Comparison of ENCODE assay signal across 11 cellular contexts in genomic region chr3:37071921-37072320, GRCh38.
"Had no signal": no experiment of that assay in that cellular context is flagged by ENCODE, and none has a peak within 500 bp of the region (broad histone marks: within the 10 kb centered on the region; RNA-seq: fewer than 3 reads in every experiment).

No MANE protein-coding gene starts in this region.

- ATAC-seq: activated T-helper 17 cell treated with anti-CD3 and anti-CD28 coated beads, Interleukin-2, amount 50 U/mL, for 72 hours; right lobe of liver; stimulated activated naive CD8-positive, alpha-beta T cell treated with anti-CD3 and anti-CD28 coated beads, Interleukin-15, Interleukin-2, amounts not matched to agents 100 U/mL and 50 U/mL, for 24 hours had no signal

- H3K27ac ChIP-seq: cardiac muscle cell, right lobe of liver had no signal

- H3K4me3 Mint-ChIP-seq: activated naive CD4-positive, alpha-beta T cell treated with anti-CD3 and anti-CD28 coated beads, Interleukin-2, amount 50 U/mL, for 24 hours; activated T-helper 17 cell treated with anti-CD3 and anti-CD28 coated beads, Interleukin-2, amount 50 U/mL, for 72 hours had no signal

- H3K4me1 ChIP-seq: right lobe of liver had no signal

- H3K9me3 ChIP-seq: right lobe of liver had no signal

- DNase-seq: activated CD4-positive, alpha-beta T cell treated with anti-CD3 and anti-CD28 coated beads for 1 hour; activated CD4-positive, alpha-beta T cell treated with anti-CD3 and anti-CD28 coated beads, Interleukin-2, amount 50 U/mL, for 48 hours; effector CD4-positive, alpha-beta T cell; foreskin melanocyte; right lobe of liver; stimulated activated naive CD8-positive, alpha-beta T cell treated with anti-CD3 and anti-CD28 coated beads, Interleukin-15, Interleukin-2, amounts not matched to agents 100 U/mL and 50 U/mL, for 24 hours had no signal

- H3K27ac Mint-ChIP-seq: activated naive CD4-positive, alpha-beta T cell treated with anti-CD3 and anti-CD28 coated beads, Interleukin-2, amount 50 U/mL, for 24 hours; activated T-helper 17 cell treated with anti-CD3 and anti-CD28 coated beads, Interleukin-2, amount 50 U/mL, for 72 hours had no signal

- H3K4me3 ChIP-seq: cardiac muscle cell, coronary artery, right lobe of liver had no signal

- H3K27me3 ChIP-seq: cardiac muscle cell, right lobe of liver had no signal

- FAIRE-seq: endothelial cell of umbilical vein had no signal

- H3K9me3 Mint-ChIP-seq: activated naive CD4-positive, alpha-beta T cell treated with anti-CD3 and anti-CD28 coated beads, Interleukin-2, amount 50 U/mL, for 24 hours; activated T-helper 17 cell treated with anti-CD3 and anti-CD28 coated beads, Interleukin-2, amount 50 U/mL, for 72 hours had no signal

- H3K27me3 Mint-ChIP-seq: activated naive CD4-positive, alpha-beta T cell treated with anti-CD3 and anti-CD28 coated beads, Interleukin-2, amount 50 U/mL, for 24 hours; activated T-helper 17 cell treated with anti-CD3 and anti-CD28 coated beads, Interleukin-2, amount 50 U/mL, for 72 hours had no signal
